1 cellular context compared by ENCODE assay signal in genomic region chr9:33082538-33083326, GRCh38.
TF ChIP-seq lines count a peak whose summit lies in the region.

No MANE protein-coding gene starts in this region.

TF ChIP-seq in K562, 482 proteins besides CTCF, POLR2A, EP300 and RAD21:
- TF ChIP-seq ZNF655 (CRISPR knock-in tag; IDR thresholded peaks at IDR 0.05) (no peak), SPI1 (IDR thresholded peaks at IDR 0.05; ENCODE audit: borderline replicate concordance, low read depth, low read length) (peak; percentile 20; the same call in 1 of the 2 replicates)
TF ChIP-seq in K562: peak in this region for 1.
